ENCODE assay signal across 10 cellular contexts in genomic region chr15:96339662-96340347, GRCh38. TPM values are rescaled to one million over a fixed set of nuclear protein-coding genes. Genes with fewer than 3 reads are reported as not detected.
DNase-seq lines count a peak whose midpoint lies in the region; ATAC-seq, FAIRE-seq and TF ChIP-seq lines count a peak whose summit lies in the region.
"Had no signal": no experiment of that assay in that cellular context is flagged by ENCODE, and none has a peak within 500 bp of the region (broad histone marks: within the 10 kb centered on the region; RNA-seq: fewer than 3 reads in every experiment).

No MANE protein-coding gene starts in this region.

- peak overlapping the region; percentile 97 for H3K4me2 ChIP-seq in endothelial cell of umbilical vein (ENCODE audit: insufficient read depth, low read length)

- H3K4me3 Mint-ChIP-seq in neural crest cell = peak overlapping the region; percentile 96

- FAIRE-seq in endothelial cell of umbilical vein (lab: Jason Lieb, UNC) = no peak

- H3K27me3 ChIP-seq in endothelial cell of umbilical vein (ENCODE audit: control insufficient read depth in 2 of 2, insufficient read depth in 2 of 2, low read length in 2 of 2) = no peaks in the 10 kb centered on the region

- peaks cover 94% of the 10 kb centered on the region for H3K27me3 Mint-ChIP-seq in neural crest cell (ENCODE audit: low read depth)

- H3K79me2 ChIP-seq in endothelial cell of umbilical vein (ENCODE audit: control insufficient read depth, insufficient read depth, low read length) = peaks cover 100% of the 10 kb centered on the region

- H3K4me1 ChIP-seq in endothelial cell of umbilical vein (ENCODE audit: control insufficient read depth, extremely low read depth, insufficient read depth, low read length) = peaks cover 30% of the 10 kb centered on the region

- peaks cover 77% of the 10 kb centered on the region for H3K36me3 Mint-ChIP-seq in neural crest cell (ENCODE audit: low read depth)

- BruUV-seq in endothelial cell of umbilical vein (replicated peaks; lab: Mats Ljungman, UMichigan) = no TSS peak

- dilution Hi-C loops in endothelial cell of umbilical vein (cut with MboI; ENCODE audit: extremely low pct_ligation_motif_present, low sequenced_read_pairs) = loop anchor here (25.0 kb wide), 1 partner anchor 1028 kb away; no protein-coding TSS in a partner anchor

- no peak for ATAC-seq in HG02970 (IDR thresholded peaks at IDR 0.05; ENCODE audit: low FRiP score, unreplicated experiment)
- no peak for ATAC-seq in GM19397 (IDR thresholded peaks at IDR 0.05; ENCODE audit: unreplicated experiment)
- ATAC-seq in GM21390 (IDR thresholded peaks at IDR 0.05; ENCODE audit: unreplicated experiment) = no peak
- ATAC-seq: HCT116 had no signal

- intact Hi-C loops in endothelial cell of umbilical vein (cut with micrococcal nuclease) = loop anchor here (5.0 kb wide), 1 partner anchor 1928 kb away; no protein-coding TSS in a partner anchor

- peaks cover 25 to 35% of the 10 kb centered on the region in 2 experiments for H3K36me3 ChIP-seq in endothelial cell of umbilical vein (ENCODE audit: control insufficient read depth in 2 of 2, extremely low read depth in 1 of 2, insufficient read depth in 2 of 2, low read length in 2 of 2)

- peaks cover 93% of the 10 kb centered on the region for H3K4me1 Mint-ChIP-seq in neural crest cell

- H3K9me1 ChIP-seq in endothelial cell of umbilical vein (replicated peaks; ENCODE audit: control insufficient read depth, extremely low read depth, insufficient read depth, low read length) = no peaks in the 10 kb centered on the region

- no peaks in the 10 kb centered on the region for H3K9me3 Mint-ChIP-seq in neural crest cell

- H4K20me1 ChIP-seq in endothelial cell of umbilical vein (replicated peaks; ENCODE audit: control insufficient read depth, extremely low read depth, insufficient read depth, low read length) = peaks cover 2% of the 10 kb centered on the region

- peak overlapping the region; percentile 89 for H3K27ac ChIP-seq in endothelial cell of umbilical vein (ENCODE audit: insufficient read depth, low read depth, low read length)

- no peak overlapping the region for H2AFZ ChIP-seq in endothelial cell of umbilical vein (ENCODE audit: low read depth, low read length)

- peak overlapping the region; percentile 99 for H3K27ac Mint-ChIP-seq in neural crest cell (ENCODE audit: unreplicated experiment)

- TF ChIP-seq POLR2A in NB4 (IDR thresholded peaks at IDR 0.05; ENCODE audit: extremely low read depth, insufficient read length) (no peak), endothelial cell of umbilical vein (IDR thresholded peaks at IDR 0.05; ENCODE audit: low read depth, low read length) (no peak)

- POLR2A ChIA-PET in AG04449 (lab: Yijun Ruan, JAX) (interaction anchor here (0.8 to 2.7 kb wide), 5 partner anchors 8 to 66 kb away, joined by 3 to 15 read pairs (median 3); partner anchors contain the start of gene NR2F2), endothelial cell of umbilical vein (lab: Charles Lee) (interaction anchor here (0.6 to 1.6 kb wide), 5 partner anchors 9 to 1670 kb away, joined by 3 to 10 read pairs (median 5); partner anchors contain the start of gene NR2F2)

- TF ChIP-seq CTCF in AG04449 (IDR thresholded peaks at IDR 0.05; ENCODE audit: insufficient read depth, low read length, missing control alignments) (no peak), NB4 (IDR thresholded peaks at IDR 0.05; ENCODE audit: low read depth, low read length) (no peak), endothelial cell of umbilical vein (IDR thresholded peaks at IDR 0.05; ENCODE audit: extremely low read depth in 1 of 2, insufficient read depth in 1 of 2, low read depth in 1 of 2, low read length in 2 of 2) (no peak), neural crest cell (conservative IDR thresholded peaks at IDR 0.05) (no peak)

- CTCF ChIA-PET in AG04449 (lab: Yijun Ruan, JAX) = interaction anchor here (1.3 to 11.2 kb wide), 4 partner anchors 8 to 1080 kb away, joined by 6 to 127 read pairs (median 26); partner anchors contain the start of gene NR2F2
- CTCF ChIA-PET in endothelial cell of umbilical vein (lab: Charles Lee) = interaction anchor here (1.0 to 4.3 kb wide), 6 partner anchors 10 to 1315 kb away, joined by 3 to 37 read pairs (median 6); partner anchors contain the start of gene NR2F2

- peak overlapping the region; percentile 87 for H3K9ac ChIP-seq in endothelial cell of umbilical vein (replicated peaks; ENCODE audit: extremely low read depth, insufficient read depth, low read length)

- H3K9me3 ChIP-seq in endothelial cell of umbilical vein (replicated peaks; ENCODE audit: control insufficient read depth, insufficient read depth, low read length) = no peaks in the 10 kb centered on the region

- DNase-seq in AG04449 (ENCODE audit: low read depth, low spot score) = no peak
- no peak for DNase-seq in NB4 (ENCODE audit: low read depth)
- DNase-seq in endothelial cell of umbilical vein (ENCODE audit: low read depth, low spot score) = peak; percentile 50
- no peak for DNase-seq in neural crest cell (ENCODE audit: low read depth, low spot score)
- DNase-seq in NCI-H2029 (lab: John Stamatoyannopoulos, UW) = no peak
- DNase-seq: NCI-H1417 treated with DMSO at 0.1 percent for 48 hours had no signal

- H3K4me3 ChIP-seq in AG04449 (ENCODE audit: low read depth, low read length) (peak overlapping the region; percentile 96), NB4 (ENCODE audit: low read depth, low read length) (peak overlapping the region; percentile 28), endothelial cell of umbilical vein (replicated peaks in 1 of 3; ENCODE audit: insufficient read depth in 1 of 3, low read depth in 1 of 3, low read length in 3 of 3) (peak overlapping the region; percentile 92 to 99 (median 99))

TF ChIP-seq in endothelial cell of umbilical vein, 7 proteins besides CTCF, POLR2A, EP300 and RAD21:
- TF ChIP-seq EZH2 (IDR thresholded peaks at IDR 0.05; ENCODE audit: borderline replicate concordance, low read depth, low read length, severe bottlenecking) (no peak), GATA2 (IDR thresholded peaks at IDR 0.05; ENCODE audit: insufficient read depth, insufficient read length, low read depth, low read length) (no peak), JUN (IDR thresholded peaks at IDR 0.05; ENCODE audit: borderline replicate concordance, insufficient read depth, insufficient read length, low read depth) (no peak), MYC (IDR thresholded peaks at IDR 0.05; ENCODE audit: low read depth, low read length) (no peak), FOS (IDR thresholded peaks at IDR 0.05; ENCODE audit: borderline replicate concordance, insufficient read depth, low read length) (no peak), POLR2AphosphoS5 (IDR thresholded peaks at IDR 0.05; ENCODE audit: insufficient read depth, low read depth, low read length) (no peak), MAX (IDR thresholded peaks at IDR 0.05; ENCODE audit: insufficient read depth, insufficient read length) (no peak)

RNA-seq across cellular contexts. Expression of gene NR2F2, which starts 9.3 kb away (rescaled TPM):
- 153 and 182 TPM in 2 replicates for total RNA-seq in endothelial cell of umbilical vein
- polyA plus RNA-seq in endothelial cell of umbilical vein = 105 and 120 TPM in 2 replicates
- 108 and 112 TPM in 2 replicates for polyA plus RNA-seq in endothelial cell of umbilical vein (2011; cell fraction: cytosol; rRNA removed)
- 115 and 122 TPM in 2 replicates for polyA plus RNA-seq in endothelial cell of umbilical vein (2011; cell fraction: nucleus; rRNA removed)
- 242 and 247 TPM in 2 replicates for polyA plus RNA-seq in endothelial cell of umbilical vein (2012)
- polyA minus RNA-seq in endothelial cell of umbilical vein = 77.0 and 94.2 TPM in 2 replicates
- polyA minus RNA-seq in endothelial cell of umbilical vein (2011; cell fraction: cytosol; rRNA and poly(A)+ RNA removed) = 23.5 TPM
- 98.6 and 113 TPM in 2 replicates for polyA minus RNA-seq in endothelial cell of umbilical vein (2011; cell fraction: nucleus; rRNA and poly(A)+ RNA removed)
- total RNA-seq in neural crest cell = 147 and 150 TPM in 2 replicates

Comparison
In these comparisons a context has a peak if more than half of its experiments do, and no peak if none do; other contexts are left out.
1. H3K4me3 ChIP-seq: peak in every context shown above with its lines; median percentile 99 in endothelial cell of umbilical vein; 96 in AG04449; 28 in NB4.